Comparison of ENCODE assay signal across 15 cellular contexts in genomic region chr15:88989578-88989977, GRCh38.
A peak's percentile ranks its signal among the peaks of the same experiment; 100 is the strongest.
DNase-seq lines count a peak whose midpoint lies in the region; ATAC-seq, FAIRE-seq and TF ChIP-seq lines count a peak whose summit lies in the region.
"Had no signal": no experiment of that assay in that cellular context is flagged by ENCODE, and none has a peak within 500 bp of the region (broad histone marks: within the 10 kb centered on the region; RNA-seq: fewer than 3 reads in every experiment).

No MANE protein-coding gene starts in this region.

- H4K12ac ChIP-seq in trophoblast cell (ENCODE audit: low read depth, low read length), result no peak overlapping the region

- CTCF ChIA-PET in BJ (lab: Yijun Ruan, JAX), result interaction anchor here (0.7 to 3.8 kb wide), 3 partner anchors 78 to 192 kb away, joined by 3 to 22 read pairs (median 3); no protein-coding TSS in a partner anchor

- TF ChIP-seq CTCF in BJ (IDR thresholded peaks at IDR 0.05; ENCODE audit: insufficient read depth, low read depth, low read length), result no peak

- no peak overlapping the region for H2BK120ac ChIP-seq in trophoblast cell (ENCODE audit: insufficient read depth, low read length, poor library complexity)

- POLR2A ChIA-PET in BJ (lab: Charles Lee), result interaction anchor here (0.6 kb wide), 1 partner anchor 89 kb away, joined by 7 read pairs; no protein-coding TSS in a partner anchor

- DNase-seq in BJ (ENCODE audit: low read depth) (peak; percentile 96), NCI-H226 (peak; percentile 89), dedifferentiated amniotic fluid mesenchymal stem cell (ENCODE audit: extremely low spot score) (peak; percentile 37), trophoblast cell (peak; percentile 67 to 94), GM19239 (ENCODE audit: insufficient read length, low spot score) (no peak), cerebellar cortex (ENCODE audit: low spot score) (no peak)
- DNase-seq: CD8-positive, alpha-beta memory T cell; GF-D8; heart left ventricle; KG1; NCI-H1417; NCI-H446 treated with DMSO at 0.1 percent for 48 hours had no signal

- no peak overlapping the region for H2AK5ac ChIP-seq in trophoblast cell (ENCODE audit: low read length)

- H3K14ac ChIP-seq in trophoblast cell (ENCODE audit: low read length), result no peak overlapping the region

- H3K36me3 ChIP-seq in BJ (ENCODE audit: control insufficient read depth, insufficient read depth, low read length) (no peaks in the 10 kb centered on the region), trophoblast cell (ENCODE audit: control insufficient read depth in 1 of 2, insufficient read depth in 2 of 2, low read length in 2 of 2) (no peaks in the 10 kb centered on the region)
- H3K36me3 ChIP-seq: heart left ventricle had no signal

- peaks cover 31 to 36% of the 10 kb centered on the region in 2 experiments for H3K4me1 ChIP-seq in trophoblast cell (ENCODE audit: control insufficient read depth in 1 of 2, insufficient read depth in 2 of 2, low read length in 2 of 2)
- H3K4me1 ChIP-seq: heart left ventricle had no signal

- no peak overlapping the region for H3K9ac ChIP-seq in trophoblast cell (ENCODE audit: low read length)

- no CpG with 5 or more reads among the region's 5 CpGs for WGBS in trophoblast cell (ENCODE audit: extremely low coverage, insufficient coverage, insufficient read length)

- no peak overlapping the region for H3K4ac ChIP-seq in trophoblast cell (ENCODE audit: low read depth, low read length)

- peaks cover 52% of the 10 kb centered on the region for H3K79me1 ChIP-seq in trophoblast cell (ENCODE audit: low read length)

- H3K79me2 ChIP-seq in trophoblast cell (ENCODE audit: control insufficient read depth, insufficient read depth, low read length, poor library complexity), result peaks cover 2% of the 10 kb centered on the region

- no peak for ATAC-seq in GM21360 (IDR thresholded peaks at IDR 0.05; ENCODE audit: unreplicated experiment)
- ATAC-seq in GM21529 (IDR thresholded peaks at IDR 0.05; ENCODE audit: unreplicated experiment), result no peak
- ATAC-seq: activated naive CD4-positive, alpha-beta T cell treated with anti-CD3 and anti-CD28 coated beads, Interleukin-2, amount 50 U/mL, for 72 hours; heart left ventricle had no signal

- no peak for FAIRE-seq in GM19239 (lab: Jason Lieb, UNC)

- no peak overlapping the region for H3K23ac ChIP-seq in trophoblast cell (ENCODE audit: low read length)

- H3K9me3 ChIP-seq in trophoblast cell (ENCODE audit: insufficient read depth, low read depth, low read length), result no peaks in the 10 kb centered on the region
- H3K9me3 ChIP-seq: heart left ventricle had no signal

- H3K18ac ChIP-seq in trophoblast cell (ENCODE audit: low read length), result no peak overlapping the region

- H4K91ac ChIP-seq in trophoblast cell (ENCODE audit: low read depth, low read length), result no peak overlapping the region

- H2BK5ac ChIP-seq in trophoblast cell (ENCODE audit: low read depth, low read length, poor library complexity), result no peak overlapping the region

- H3K27me3 ChIP-seq in BJ (ENCODE audit: control insufficient read depth, insufficient read depth, low read length), result no peaks in the 10 kb centered on the region
- H3K27me3 ChIP-seq in trophoblast cell (ENCODE audit: insufficient read depth, low read length), result no peaks in the 10 kb centered on the region
- H3K27me3 ChIP-seq: heart left ventricle had no signal

- H2BK12ac ChIP-seq in trophoblast cell (ENCODE audit: low read length), result no peak overlapping the region

- no peak overlapping the region for H4K8ac ChIP-seq in trophoblast cell (ENCODE audit: low read depth, low read length)

- peak overlapping the region; percentile 92 for H3K27ac ChIP-seq in trophoblast cell (ENCODE audit: low read depth, low read length)
- H3K27ac ChIP-seq: heart left ventricle had no signal

- no peak overlapping the region for H3K4me2 ChIP-seq in trophoblast cell (ENCODE audit: low read length)

- H3K4me3 ChIP-seq in BJ (ENCODE audit: low read depth, low read length) (no peak overlapping the region), trophoblast cell (ENCODE audit: low read depth, low read length) (no peak overlapping the region)
- H3K4me3 ChIP-seq: heart left ventricle had no signal

- no peak overlapping the region for H2AFZ ChIP-seq in trophoblast cell (ENCODE audit: insufficient read depth, low read length, poor library complexity)

Comparison
In these comparisons a context has a peak if more than half of its experiments do, and no peak if none do; other contexts are left out.
1. DNase-seq: peak in BJ (single experiment), NCI-H226 (single experiment), dedifferentiated amniotic fluid mesenchymal stem cell (single experiment) and trophoblast cell (2 of 2); none in GM19239 (single experiment) and cerebellar cortex (single experiment).